9 cellular contexts compared by ENCODE assay signal in genomic region chr5:41794478-41794877, GRCh38.
A peak's percentile ranks its signal among the peaks of the same experiment; 100 is the strongest.
DNase-seq lines count a peak whose midpoint lies in the region; ATAC-seq, FAIRE-seq and TF ChIP-seq lines count a peak whose summit lies in the region.
"Had no signal": no experiment of that assay in that cellular context is flagged by ENCODE, and none has a peak within 500 bp of the region (broad histone marks: within the 10 kb centered on the region; RNA-seq: fewer than 3 reads in every experiment).

No MANE protein-coding gene starts in this region.

- no peak overlapping the region for H3K27ac Mint-ChIP-seq in naive thymus-derived CD4-positive, alpha-beta T cell

- intact Hi-C loops in naive thymus-derived CD4-positive, alpha-beta T cell (cut with micrococcal nuclease): no loop called here

- CTCF ChIA-PET in naive thymus-derived CD4-positive, alpha-beta T cell (lab: Charles Lee): no interaction called here

- H3K27me3 ChIP-seq in BE2C: no peaks in the 10 kb centered on the region
- H3K27me3 ChIP-seq in naive thymus-derived CD4-positive, alpha-beta T cell (ENCODE audit: control insufficient read depth in 2 of 2, insufficient read depth in 2 of 2, low read length in 2 of 2): no peaks in the 10 kb centered on the region

- H3K9me3 Mint-ChIP-seq in naive thymus-derived CD4-positive, alpha-beta T cell: no peaks in the 10 kb centered on the region

- peaks cover 39% of the 10 kb centered on the region for H3K4me1 ChIP-seq in BE2C
- no peaks in the 10 kb centered on the region for H3K4me1 ChIP-seq in naive thymus-derived CD4-positive, alpha-beta T cell (ENCODE audit: control insufficient read depth in 2 of 2, insufficient read depth in 2 of 2, low read length in 2 of 2)

- TF ChIP-seq CTCF in BE2C (IDR thresholded peaks at IDR 0.05; ENCODE audit: low read depth, low read length) (no peak), D721Med (IDR thresholded peaks at IDR 0.05; ENCODE audit: insufficient read depth, missing control alignments) (no peak)

- peaks cover 0 to 7% (median 0%) of the 10 kb centered on the region in 7 donors for H3K4me1 Mint-ChIP-seq in naive thymus-derived CD4-positive, alpha-beta T cell

- no peak overlapping the region for H3K27ac ChIP-seq in naive thymus-derived CD4-positive, alpha-beta T cell (ENCODE audit: low read depth, low read length)

- DNase-seq in BE2C (peak; percentile 39), NCI-H2227 (lab: John Stamatoyannopoulos, UW; ENCODE audit: unreplicated experiment) (peak; percentile 92), dedifferentiated amniotic fluid mesenchymal stem cell (ENCODE audit: extremely low spot score) (peak; percentile 93), myocyte (ENCODE audit: low read depth) (peak; percentile 70), D721Med (ENCODE audit: insufficient read length, low spot score) (no peak), GM12891 (ENCODE audit: insufficient read length, low spot score) (no peak)
- no peak for DNase-seq in activated CD4-positive, alpha-beta T cell treated with anti-CD3 and anti-CD28 coated beads for 48 hours
- no peak for DNase-seq in naive thymus-derived CD4-positive, alpha-beta T cell
- DNase-seq: NCI-H2171 treated with DMSO at 0.1 percent for 48 hours had no signal

- H3K36me3 Mint-ChIP-seq in naive thymus-derived CD4-positive, alpha-beta T cell: peaks cover 15 to 56% (median 28%) of the 10 kb centered on the region in 5 donors

- FAIRE-seq in D721Med (lab: Jason Lieb, UNC): no peak
- FAIRE-seq in GM12891 (lab: Jason Lieb, UNC): no peak

- H3K9me3 ChIP-seq in BE2C: no peaks in the 10 kb centered on the region
- H3K9me3 ChIP-seq in naive thymus-derived CD4-positive, alpha-beta T cell (ENCODE audit: control insufficient read depth in 2 of 3, low read length in 3 of 3): no peaks in the 10 kb centered on the region

- no peaks in the 10 kb centered on the region for H3K36me3 ChIP-seq in BE2C
- H3K36me3 ChIP-seq in naive thymus-derived CD4-positive, alpha-beta T cell (ENCODE audit: control insufficient read depth in 2 of 3, insufficient read depth in 3 of 3, low read length in 3 of 3): peaks cover 6 to 40% (median 13%) of the 10 kb centered on the region in 3 experiments

- ATAC-seq in naive thymus-derived CD4-positive, alpha-beta T cell: no peak

- no peak for TF ChIP-seq POLR2A in GM12891 (IDR thresholded peaks at IDR 0.05; ENCODE audit: low read depth, low read length)

- POLR2A ChIA-PET in naive thymus-derived CD4-positive, alpha-beta T cell (lab: Charles Lee): no interaction called here

- no peaks in the 10 kb centered on the region for H3K27me3 Mint-ChIP-seq in naive thymus-derived CD4-positive, alpha-beta T cell

- no peak overlapping the region for H3K4me3 Mint-ChIP-seq in naive thymus-derived CD4-positive, alpha-beta T cell

- 0 out of 2 replicates have a peak overlapping the region, but pooled peaks have one; percentile 9 for H3K4me3 ChIP-seq in BE2C (ENCODE audit: low read depth, low read length)
- H3K4me3 ChIP-seq in naive thymus-derived CD4-positive, alpha-beta T cell (ENCODE audit: low read length): no peak overlapping the region

TF ChIP-seq in GM12891, 5 proteins besides CTCF, POLR2A, EP300 and RAD21:
- TF ChIP-seq PAX5 (IDR thresholded peaks at IDR 0.05; ENCODE audit: insufficient read depth, low read length, severe bottlenecking) (no peak), POU2F2 (IDR thresholded peaks at IDR 0.05; ENCODE audit: low read depth, low read length) (no peak)

Comparison
In these comparisons a context has a peak if more than half of its experiments do, and no peak if none do; other contexts are left out.
1. DNase-seq: peak in BE2C (single experiment), NCI-H2227 (single experiment), dedifferentiated amniotic fluid mesenchymal stem cell (single experiment) and myocyte (single experiment); none in D721Med (single experiment), GM12891 (single experiment), activated CD4-positive, alpha-beta T cell treated with anti-CD3 and anti-CD28 coated beads for 48 hours (single experiment) and naive thymus-derived CD4-positive, alpha-beta T cell (0 of 9).